ENCODE assay signal across 30 cellular contexts in genomic region chr2:166613226-166613625, GRCh38.
"Had no signal": no experiment of that assay in that cellular context is flagged by ENCODE, and none has a peak within 500 bp of the region (broad histone marks: within the 10 kb centered on the region; RNA-seq: fewer than 3 reads in every experiment).

No MANE protein-coding gene starts in this region.

- H3K9me3 Mint-ChIP-seq: activated CD4-positive, alpha-beta memory T cell treated with anti-CD3 and anti-CD28 coated beads for 36 hours; activated CD4-positive, alpha-beta T cell treated with anti-CD3 and anti-CD28 coated beads, Interleukin-2, amount 10 ng/mL, durations not matched to agents 24 days and 14 days; activated naive CD4-positive, alpha-beta T cell treated with anti-CD3 and anti-CD28 coated beads, Interleukin-2, amount 10 ng/mL, durations not matched to agents 7 days and 5 days; activated naive CD8-positive, alpha-beta T cell treated with anti-CD3 and anti-CD28 coated beads, Interleukin-2, amount 10 ng/mL, durations not matched to agents 7 days and 5 days; activated T-helper 1 cell treated with anti-CD3 and anti-CD28 coated beads, Interleukin-12 subunit alpha, Interleukin-12 subunit beta, Interleukin-2, Interleukin-4 antibody, amounts not matched to agents 30 ng/mL and 10 ng/mL and 1 ng/mL, durations not matched to agents 14 hours and 24 hours and 36 hours had no signal

- DNase-seq: activated CD4-positive, alpha-beta memory T cell treated with anti-CD3 and anti-CD28 coated beads for 36 hours; activated CD4-positive, alpha-beta T cell treated with anti-CD3 and anti-CD28 coated beads for 36 hours; activated CD4-positive, alpha-beta T cell treated with anti-CD3 and anti-CD28 coated beads, Interleukin-2, amount 10 ng/mL, durations not matched to agents 24 days and 14 days; activated CD4-positive, CD25-positive, alpha-beta regulatory T cell; activated CD4-positive, CD25-positive, alpha-beta regulatory T cell treated with anti-CD3 and anti-CD28 coated beads, Interleukin-2, amount 50 U/mL, for 72 hours; activated CD8-positive, alpha-beta memory T cell treated with anti-CD3 and anti-CD28 coated beads, Interleukin-2, amount 10 ng/mL, durations not matched to agents 7 days and 5 days; activated CD8-positive, alpha-beta memory T cell treated with anti-CD3 and anti-CD28 coated beads, Interleukin-2, amount 50 U/mL, for 4 hours; activated CD8-positive, alpha-beta T cell treated with anti-CD3 and anti-CD28 coated beads, Interleukin-2, amount 10 ng/mL, durations not matched to agents 7 days and 5 days; activated gamma-delta T cell; activated naive CD4-positive, alpha-beta T cell; activated naive CD4-positive, alpha-beta T cell treated with anti-CD3 and anti-CD28 coated beads, Interleukin-2, amount 10 ng/mL, durations not matched to agents 7 days and 5 days; activated naive CD8-positive, alpha-beta T cell treated with anti-CD3 and anti-CD28 coated beads, Interleukin-2, amount 10 ng/mL, durations not matched to agents 7 days and 5 days; activated T-cell treated with anti-CD3 and anti-CD28 coated beads, Interleukin-2, amount 50 U/mL, for 1 hour; activated T-cell treated with anti-CD3 and anti-CD28 coated beads, Interleukin-2, amount 50 U/mL, for 48 hours; central memory CD4-positive, alpha-beta T cell; dorsolateral prefrontal cortex; effector memory CD4-positive, alpha-beta T cell; endodermal cell; foreskin fibroblast; head of caudate nucleus; T-helper 2 cell had no signal

- H3K4me1 ChIP-seq: ascending aorta, breast epithelium had no signal

- ATAC-seq: activated CD4-positive, alpha-beta T cell treated with anti-CD3 and anti-CD28 coated beads for 36 hours; activated CD8-positive, alpha-beta memory T cell treated with anti-CD3 and anti-CD28 coated beads, Interleukin-2, amount 10 ng/mL, durations not matched to agents 7 days and 5 days; activated CD8-positive, alpha-beta T cell treated with anti-CD3 and anti-CD28 coated beads, Interleukin-2, amount 10 ng/mL, durations not matched to agents 7 days and 5 days; activated naive CD4-positive, alpha-beta T cell treated with anti-CD3 and anti-CD28 coated beads, Interleukin-2, amount 50 U/mL, for 72 hours; esophagus mucosa had no signal

- H3K27me3 ChIP-seq: ascending aorta, breast epithelium, cardiac muscle cell had no signal

- H3K9me3 ChIP-seq: ascending aorta, breast epithelium had no signal

- H3K36me3 Mint-ChIP-seq: activated CD4-positive, alpha-beta memory T cell treated with anti-CD3 and anti-CD28 coated beads for 36 hours; activated CD8-positive, alpha-beta memory T cell treated with anti-CD3 and anti-CD28 coated beads, Interleukin-2, amount 10 ng/mL, durations not matched to agents 7 days and 5 days; activated naive CD4-positive, alpha-beta T cell treated with anti-CD3 and anti-CD28 coated beads, Interleukin-2, amount 10 ng/mL, durations not matched to agents 7 days and 5 days; activated naive CD8-positive, alpha-beta T cell treated with anti-CD3 and anti-CD28 coated beads, Interleukin-2, amount 10 ng/mL, durations not matched to agents 7 days and 5 days; brain had no signal

- H3K4me1 Mint-ChIP-seq: activated CD4-positive, alpha-beta T cell treated with anti-CD3 and anti-CD28 coated beads, Interleukin-2, amount 10 ng/mL, durations not matched to agents 24 days and 14 days; activated CD8-positive, alpha-beta memory T cell treated with anti-CD3 and anti-CD28 coated beads, Interleukin-2, amount 10 ng/mL, durations not matched to agents 7 days and 5 days had no signal

- H3K36me3 ChIP-seq: ascending aorta, breast epithelium, cardiac muscle cell had no signal

- H3K27me3 Mint-ChIP-seq: brain had no signal

- H3K27ac Mint-ChIP-seq: activated CD4-positive, alpha-beta memory T cell treated with anti-CD3 and anti-CD28 coated beads for 36 hours; activated CD4-positive, alpha-beta T cell treated with anti-CD3 and anti-CD28 coated beads for 36 hours; activated CD4-positive, alpha-beta T cell treated with anti-CD3 and anti-CD28 coated beads, Interleukin-2, amount 10 ng/mL, durations not matched to agents 24 days and 14 days; activated CD8-positive, alpha-beta memory T cell treated with anti-CD3 and anti-CD28 coated beads, Interleukin-2, amount 10 ng/mL, durations not matched to agents 7 days and 5 days; activated CD8-positive, alpha-beta T cell treated with anti-CD3 and anti-CD28 coated beads, Interleukin-2, amount 10 ng/mL, durations not matched to agents 7 days and 5 days; activated naive CD4-positive, alpha-beta T cell treated with anti-CD3 and anti-CD28 coated beads, Interleukin-2, amount 10 ng/mL, durations not matched to agents 7 days and 5 days; activated naive CD4-positive, alpha-beta T cell treated with anti-CD3 and anti-CD28 coated beads, Interleukin-2, amount 50 U/mL, for 72 hours; activated naive CD8-positive, alpha-beta T cell treated with anti-CD3 and anti-CD28 coated beads, Interleukin-2, amount 10 ng/mL, durations not matched to agents 7 days and 5 days; activated T-helper 1 cell treated with anti-CD3 and anti-CD28 coated beads, Interleukin-12 subunit alpha, Interleukin-12 subunit beta, Interleukin-2, Interleukin-4 antibody, amounts not matched to agents 30 ng/mL and 10 ng/mL and 1 ng/mL, durations not matched to agents 14 hours and 24 hours and 36 hours; brain; dendritic cell treated with granulocyte-macrophage colony-stimulating factor and Interleukin-4, amounts not matched to agents 40 ng/mL and 50 ng/mL, for 4 days; endodermal cell had no signal

- H3K27ac ChIP-seq: ascending aorta, breast epithelium, cardiac muscle cell, coronary artery, dorsolateral prefrontal cortex had no signal

- H3K4me3 ChIP-seq: ascending aorta, breast epithelium, cardiac muscle cell, coronary artery, dorsolateral prefrontal cortex had no signal

- H3K4me3 Mint-ChIP-seq: activated CD4-positive, alpha-beta memory T cell treated with anti-CD3 and anti-CD28 coated beads for 36 hours; activated CD4-positive, alpha-beta T cell treated with anti-CD3 and anti-CD28 coated beads for 36 hours; activated CD4-positive, alpha-beta T cell treated with anti-CD3 and anti-CD28 coated beads, Interleukin-2, amount 10 ng/mL, durations not matched to agents 24 days and 14 days; activated CD8-positive, alpha-beta memory T cell treated with anti-CD3 and anti-CD28 coated beads, Interleukin-2, amount 10 ng/mL, durations not matched to agents 7 days and 5 days; activated CD8-positive, alpha-beta T cell treated with anti-CD3 and anti-CD28 coated beads, Interleukin-2, amount 10 ng/mL, durations not matched to agents 7 days and 5 days; activated naive CD4-positive, alpha-beta T cell treated with anti-CD3 and anti-CD28 coated beads, Interleukin-2, amount 10 ng/mL, durations not matched to agents 7 days and 5 days; activated naive CD8-positive, alpha-beta T cell treated with anti-CD3 and anti-CD28 coated beads, Interleukin-2, amount 10 ng/mL, durations not matched to agents 7 days and 5 days; activated T-helper 1 cell treated with anti-CD3 and anti-CD28 coated beads, Interleukin-12 subunit alpha, Interleukin-12 subunit beta, Interleukin-2, Interleukin-4 antibody, amounts not matched to agents 30 ng/mL and 10 ng/mL and 1 ng/mL, durations not matched to agents 14 hours and 24 hours and 36 hours; brain; dendritic cell treated with granulocyte-macrophage colony-stimulating factor and Interleukin-4, amounts not matched to agents 40 ng/mL and 50 ng/mL, for 4 days; endodermal cell had no signal
